Comparison of ENCODE assay signal across 8 cellular contexts in genomic region chr4:73589261-73589847, GRCh38. TPM values are rescaled to one million over a fixed set of nuclear protein-coding genes. Genes with fewer than 3 reads are reported as not detected.
A peak's percentile ranks its signal among the peaks of the same experiment; 100 is the strongest.
DNase-seq lines count a peak whose midpoint lies in the region; ATAC-seq, FAIRE-seq and TF ChIP-seq lines count a peak whose summit lies in the region.

No MANE protein-coding gene starts in this region.

- H2AFZ ChIP-seq in HepG2 (ENCODE audit: low read length) (no peak overlapping the region), K562 (ENCODE audit: low read depth, low read length) (no peak overlapping the region)

- no peaks in the 10 kb centered on the region for H4K20me1 ChIP-seq in HepG2 (ENCODE audit: insufficient read depth, low read length)
- H4K20me1 ChIP-seq in K562 (replicated peaks; ENCODE audit: control insufficient read depth, insufficient read depth, low read length): no peaks in the 10 kb centered on the region

- in situ Hi-C loops in HepG2 (cut with HindIII; ENCODE audit: extremely low pct_ligation_motif_present, low pct_unique_long_range_greater_than_20kb) (loop anchor here (25.0 kb wide), 1 partner anchor 252 kb away; no protein-coding TSS in a partner anchor), K562 (cut with MboI) (no loop called here)

- CTCF ChIA-PET in HepG2 (lab: Yijun Ruan, JAX; ENCODE audit: low intra/inter-chr PET ratio, low total read pairs) (no interaction called here), K562 (lab: Yijun Ruan, JAX; ENCODE audit: low intra/inter-chr PET ratio) (no interaction called here), GM10248 (lab: Yijun Ruan, JAX) (interaction anchor here (1.0 to 2.4 kb wide), 6 partner anchors 10 to 65 kb away, joined by 3 to 13 read pairs (median 6); no protein-coding TSS in a partner anchor)
- CTCF ChIA-PET in CD4-positive, alpha-beta memory T cell (lab: Charles Lee; ENCODE audit: partially characterized antibody): interaction anchor here (1.1 kb wide), 1 partner anchor 15 kb away, joined by 3 read pairs; no protein-coding TSS in a partner anchor

- H3K4me2 ChIP-seq in HepG2 (ENCODE audit: low read depth, low read length) (no peak overlapping the region), K562 (ENCODE audit: insufficient read depth, low read length) (no peak overlapping the region)

- POLR2A ChIA-PET in HepG2 (lab: Yijun Ruan, JAX): no interaction called here
- POLR2A ChIA-PET in K562 (lab: Yijun Ruan, JAX): no interaction called here
- POLR2A ChIA-PET in CD4-positive, alpha-beta memory T cell (lab: Charles Lee; ENCODE audit: partially characterized antibody): no interaction called here
- POLR2A ChIA-PET in GM10248 (lab: Yijun Ruan, JAX): no interaction called here

- H3K36me3 ChIP-seq in liver (ENCODE audit: control insufficient read depth in 4 of 4, insufficient read depth in 3 of 4, low read depth in 1 of 4, low read length in 3 of 4): peaks cover 0 to 2% (median 0%) of the 10 kb centered on the region in 4 donors
- H3K36me3 ChIP-seq in HepG2 (replicated peaks in 1 of 2; ENCODE audit: control insufficient read depth in 1 of 2, insufficient read depth in 2 of 2, low read length in 2 of 2): no peaks in the 10 kb centered on the region
- no peaks in the 10 kb centered on the region for H3K36me3 ChIP-seq in K562 (ENCODE audit: control insufficient read depth, insufficient read depth, low read length)
- no peaks in the 10 kb centered on the region for H3K36me3 ChIP-seq in urinary bladder (ENCODE audit: insufficient read depth)
- no peaks in the 10 kb centered on the region for H3K36me3 ChIP-seq in CD4-positive, alpha-beta memory T cell (ENCODE audit: insufficient read depth, low read length)

- H3K4me3 Mint-ChIP-seq in CD4-positive, alpha-beta memory T cell: no peak overlapping the region

- H3K9me3 ChIP-seq in liver (ENCODE audit: control insufficient read depth in 4 of 4, low read length in 3 of 4): no peaks in the 10 kb centered on the region
- no peaks in the 10 kb centered on the region for H3K9me3 ChIP-seq in HepG2 (ENCODE audit: low read length)
- H3K9me3 ChIP-seq in K562 (replicated peaks; ENCODE audit: control insufficient read depth, insufficient read depth, low read depth, low read length): no peaks in the 10 kb centered on the region
- no peaks in the 10 kb centered on the region for H3K9me3 ChIP-seq in CD4-positive, alpha-beta memory T cell (ENCODE audit: control insufficient read depth in 1 of 2, low read length in 2 of 2)

- H3K27me3 ChIP-seq in liver (ENCODE audit: control insufficient read depth in 4 of 4, insufficient read depth in 4 of 4, low read length in 3 of 4) (no peaks in the 10 kb centered on the region), HepG2 (ENCODE audit: control insufficient read depth in 1 of 2, insufficient read depth in 2 of 2, low read length in 2 of 2) (no peaks in the 10 kb centered on the region), K562 (ENCODE audit: control insufficient read depth in 2 of 2, insufficient read depth in 2 of 2, low read length in 2 of 2) (no peaks in the 10 kb centered on the region)
- H3K27me3 ChIP-seq in CD4-positive, alpha-beta memory T cell (ENCODE audit: insufficient read depth, low read length): no peaks in the 10 kb centered on the region

- TF ChIP-seq RAD21 in liver (IDR thresholded peaks at IDR 0.05) (no peak), HepG2 (CRISPR knock-in tag; IDR thresholded peaks at IDR 0.05) (no peak), K562 (CRISPR knock-in tag; conservative IDR thresholded peaks at IDR 0.05 in 1 of 2, IDR thresholded peaks at IDR 0.05 in 1 of 2) (no peak)

- H3K79me2 ChIP-seq in HepG2 (ENCODE audit: insufficient read depth, low read length) (no peaks in the 10 kb centered on the region), K562 (ENCODE audit: control insufficient read depth, insufficient read depth, low read length) (no peaks in the 10 kb centered on the region)

- no peak for TF ChIP-seq EP300 in HepG2 (IDR thresholded peaks at IDR 0.05; ENCODE audit: low read depth in 2 of 2, low read length in 2 of 2)
- no peak for TF ChIP-seq EP300 in HepG2 (CRISPR knock-in tag; IDR thresholded peaks at IDR 0.05; ENCODE audit: borderline replicate concordance)
- no peak for TF ChIP-seq EP300 in K562 (IDR thresholded peaks at IDR 0.05; ENCODE audit: low read length)

- ATAC-seq in HepG2: no peak
- peak; percentile 33 for ATAC-seq in HG03159 (IDR thresholded peaks at IDR 0.05; ENCODE audit: unreplicated experiment)
- ATAC-seq in K562: no peak

- no peaks in the 10 kb centered on the region for H3K4me1 Mint-ChIP-seq in CD4-positive, alpha-beta memory T cell

- peaks cover 2 to 17% (median 9%) of the 10 kb centered on the region in 4 donors for H3K4me1 ChIP-seq in liver (ENCODE audit: control insufficient read depth in 4 of 4, insufficient read depth in 4 of 4, low read length in 3 of 4)
- H3K4me1 ChIP-seq in HepG2 (ENCODE audit: insufficient read depth, low read length): peaks cover 12% of the 10 kb centered on the region
- peaks cover 0 to 5% of the 10 kb centered on the region in 2 experiments; a peak in 1 of 5 replicates for H3K4me1 ChIP-seq in K562 (replicated peaks in 1 of 2; ENCODE audit: control insufficient read depth in 2 of 2, insufficient read depth in 2 of 2, low read length in 2 of 2)
- no peaks in the 10 kb centered on the region for H3K4me1 ChIP-seq in urinary bladder (ENCODE audit: insufficient read depth)
- no peaks in the 10 kb centered on the region for H3K4me1 ChIP-seq in CD4-positive, alpha-beta memory T cell (ENCODE audit: insufficient read depth, low read length)

- FAIRE-seq in HepG2 (lab: Jason Lieb, UNC) (no peak), K562 (lab: Jason Lieb, UNC) (peak; percentile 23)

- intact Hi-C loops in HepG2 (cut with micrococcal nuclease; ENCODE audit: unreplicated experiment) (no loop called here), K562 (cut with micrococcal nuclease) (no loop called here)
- intact Hi-C loops in CD4-positive, alpha-beta memory T cell (cut with micrococcal nuclease): no loop called here

- H3K9me3 Mint-ChIP-seq in CD4-positive, alpha-beta memory T cell: no peaks in the 10 kb centered on the region

- no peaks in the 10 kb centered on the region for H3K9me1 ChIP-seq in K562 (ENCODE audit: control insufficient read depth, insufficient read depth, low read length)

- no peaks in the 10 kb centered on the region for H3K27me3 Mint-ChIP-seq in CD4-positive, alpha-beta memory T cell

- no peaks in the 10 kb centered on the region for H3K36me3 Mint-ChIP-seq in CD4-positive, alpha-beta memory T cell

- no peak overlapping the region for H3K27ac Mint-ChIP-seq in CD4-positive, alpha-beta memory T cell

- TF ChIP-seq CTCF in liver (IDR thresholded peaks at IDR 0.05; ENCODE audit: low read depth, low read length, missing input control): no peak
- TF ChIP-seq CTCF in HepG2 (CRISPR knock-in tag; IDR thresholded peaks at IDR 0.05): no peak
- no peak for TF ChIP-seq CTCF in K562 (IDR thresholded peaks at IDR 0.05 in 2 of 3, conservative IDR thresholded peaks at IDR 0.05 in 1 of 3; ENCODE audit: insufficient read depth in 2 of 3, low read depth in 1 of 3, low read length in 3 of 3)
- no peak for TF ChIP-seq CTCF in GM10248 (IDR thresholded peaks at IDR 0.05; ENCODE audit: control extremely low read depth, extremely low read depth, low read depth, missing control alignments)

- BruUV-seq in HepG2 (replicated peaks; lab: Mats Ljungman, UMichigan) (no TSS peak), K562 (replicated peaks; lab: Mats Ljungman, UMichigan) (no TSS peak)

- DNase-seq in HepG2 (ENCODE audit: low spot score) (no peak), K562 (ENCODE audit: extremely low read depth in 1 of 4, low spot score in 3 of 4) (peak in 1 of 4 experiments; percentile 2), GM10248 (ENCODE audit: extremely low spot score) (no peak)
- DNase-seq in CD4-positive, alpha-beta memory T cell: no peak
- DNase-seq in stimulated activated CD4-positive, alpha-beta T cell treated with anti-CD3 and anti-CD28 coated beads, Interleukin-4, amount 100 ng/mL, for 4 hours: no peak

- WGBS in liver: 39% methylated on average over 4 of the region's 4 CpGs
- WGBS in HepG2 (ENCODE audit: low lambda C conversion rate): 78% methylated on average over 4 of the region's 4 CpGs
- 4% methylated on average over 4 of the region's 4 CpGs for WGBS in K562 (ENCODE audit: insufficient coverage, low coverage, missing lambda C conversion rate)
- WGBS in urinary bladder: 74% methylated on average over 4 of the region's 4 CpGs

- peak overlapping the region in 1 of 2 donors; percentile 21 for H3K9ac ChIP-seq in liver (ENCODE audit: low read depth in 1 of 2, low read length in 2 of 2)
- no peak overlapping the region for H3K9ac ChIP-seq in HepG2 (ENCODE audit: insufficient read depth, low read depth, low read length)
- H3K9ac ChIP-seq in K562 (ENCODE audit: insufficient read depth in 1 of 2, low read depth in 2 of 2, low read length in 2 of 2): no peak overlapping the region

- H3K4me3 ChIP-seq in liver (ENCODE audit: low read depth in 1 of 3, low read length in 3 of 3) (peak overlapping the region in 1 of 3 donors; percentile 33), HepG2 (replicated peaks in 1 of 3; ENCODE audit: insufficient read depth in 1 of 3, low read depth in 2 of 3, low read length in 3 of 3) (no peak overlapping the region), K562 (no peak overlapping the region), urinary bladder (ENCODE audit: low read depth, low read length) (no peak overlapping the region)
- H3K4me3 ChIP-seq in CD4-positive, alpha-beta memory T cell (ENCODE audit: low read length in 2 of 2): no peak overlapping the region

- H3K27ac ChIP-seq in liver (ENCODE audit: low read depth in 1 of 2, low read length in 2 of 2): peak overlapping the region; percentile 79
- no peak overlapping the region for H3K27ac ChIP-seq in HepG2 (ENCODE audit: extremely low read length, insufficient read depth, low read length)
- H3K27ac ChIP-seq in K562 (ENCODE audit: extremely low read depth, low read depth, low read length): no peak overlapping the region
- peak overlapping the region; percentile 28 for H3K27ac ChIP-seq in urinary bladder (ENCODE audit: low read depth)
- H3K27ac ChIP-seq in CD4-positive, alpha-beta memory T cell (ENCODE audit: low read depth, low read length): no peak overlapping the region

- no peak for TF ChIP-seq POLR2A in HepG2 (IDR thresholded peaks at IDR 0.05; ENCODE audit: insufficient read depth in 1 of 2, low read depth in 2 of 2, low read length in 2 of 2)
- no peak for TF ChIP-seq POLR2A in K562 (conservative IDR thresholded peaks at IDR 0.05)

RNA-seq across cellular contexts. Expression of gene RASSF6, which starts 30.9 kb away (rescaled TPM):
- total RNA-seq in liver (under 1 TPM; 0.08 to 0.09 TPM), HepG2 (2016; rRNA removed; fragmentation: Illumina TruSeq; extraction: Trizol) (0.11 and 0.42 TPM in 2 replicates), K562 (2014; rRNA removed) (under 0.01 and 0.04 TPM in 2 replicates), K562 (2014; rRNA removed; fragmentation: Illumina TruSeq; extraction: Trizol) (0.04 and 0.16 TPM in 2 replicates), K562 (2015; rRNA removed; fragmentation: Illumina TruSeq; extraction: Trizol) (0.08 and 0.25 TPM in 2 replicates), K562 (2021) (0.02 and 0.11 TPM in 2 replicates), urinary bladder (14.8 TPM)
- polyA plus RNA-seq in liver (under 1 TPM; 0.15 to 0.38 TPM), HepG2 (2011; rRNA removed) (0.03 and 0.04 TPM in 2 replicates), K562 (2011; rRNA removed) (0.07 and 0.08 TPM in 2 replicates), K562 (2014; fragmentation: Illumina TruSeq; extraction: Trizol) (0.07 and 0.10 TPM in 2 replicates), K562 (2014; fragmentation: Nextera tagmentation; extraction: Ambion mirVana) (under 1 TPM in 1 of 2 experiments, not detected in 1; 0.04 TPM), K562 (2014; rRNA removed) (0.07 and 0.08 TPM in 2 replicates), urinary bladder (2.7 TPM)
- total RNA-seq in HepG2 (2016; cell fraction: cytosol; rRNA removed; fragmentation: Illumina TruSeq; extraction: Trizol; ENCODE audit: low read depth): not detected in 2 replicates
- 0.13 and 0.24 TPM in 2 replicates for total RNA-seq in HepG2 (2016; cell fraction: insoluble cytoplasmic fraction; rRNA removed; fragmentation: Illumina TruSeq; extraction: Trizol)
- total RNA-seq in HepG2 (2016; cell fraction: membrane; rRNA removed; fragmentation: Illumina TruSeq; extraction: Trizol): 0.06 TPM in 1 of 2 replicates, not detected in the other
- 0.09 and 0.25 TPM in 2 replicates for total RNA-seq in HepG2 (2016; cell fraction: nucleus; rRNA removed; fragmentation: Illumina TruSeq; extraction: Trizol)
- 0.01 and 0.03 TPM in 2 replicates for polyA plus RNA-seq in HepG2 (2011; cell fraction: cytosol; rRNA removed)
- polyA plus RNA-seq in HepG2 (2011; cell fraction: nucleus; rRNA removed): 0.03 and 0.06 TPM in 2 replicates
- polyA plus RNA-seq in HepG2 (2012): 0.03 TPM in 1 of 2 replicates, not detected in the other
- 0.25 TPM in 1 of 2 replicates, not detected in the other for polyA plus RNA-seq in HepG2 (2016; cell fraction: cytosol; fragmentation: Illumina TruSeq; extraction: Trizol; ENCODE audit: low read depth)
- 0.23 and 0.33 TPM in 2 replicates for polyA plus RNA-seq in HepG2 (2016; cell fraction: insoluble cytoplasmic fraction; fragmentation: Illumina TruSeq; extraction: Trizol; ENCODE audit: low read depth)
- 0.05 and 0.12 TPM in 2 replicates for polyA plus RNA-seq in HepG2 (2016; cell fraction: membrane; fragmentation: Illumina TruSeq; extraction: Trizol; ENCODE audit: low read depth)
- 0.25 and 0.49 TPM in 2 replicates for polyA plus RNA-seq in HepG2 (2016; cell fraction: nucleus; fragmentation: Illumina TruSeq; extraction: Trizol; ENCODE audit: insufficient read depth, low read depth)
- polyA minus RNA-seq in HepG2 (2011; rRNA and poly(A)+ RNA removed; ENCODE audit: low replicate concordance): 0.07 and 0.10 TPM in 2 replicates
- polyA minus RNA-seq in HepG2 (2011; cell fraction: cytosol; rRNA and poly(A)+ RNA removed): not detected in 2 replicates
- 0.26 TPM in 1 of 2 replicates, not detected in the other for polyA minus RNA-seq in HepG2 (2011; cell fraction: nucleus; rRNA and poly(A)+ RNA removed)
- total RNA-seq in K562 (2011; cell fraction: chromatin; rRNA removed; ENCODE audit: low replicate concordance): 0.25 TPM in 1 of 2 replicates, not detected in the other
- total RNA-seq in K562 (2011; cell fraction: nucleolus; rRNA removed): not detected in 2 replicates
- total RNA-seq in K562 (2011; cell fraction: nucleoplasm; rRNA removed): not detected in 2 replicates
- under 0.01 and 0.01 TPM in 2 replicates for polyA plus RNA-seq in K562 (2011; cell fraction: cytosol; rRNA removed)
- polyA plus RNA-seq in K562 (2011; cell fraction: nucleus; rRNA removed): 0.01 TPM in 1 of 2 replicates, not detected in the other
- 0.10 and 0.40 TPM in 2 replicates for polyA plus RNA-seq in K562 (2012)
- polyA minus RNA-seq in K562 (2011; rRNA and poly(A)+ RNA removed): 0.07 TPM in 1 of 2 replicates, not detected in the other
- not detected in 2 replicates for polyA minus RNA-seq in K562 (2011; cell fraction: cytosol; rRNA and poly(A)+ RNA removed)
- polyA minus RNA-seq in K562 (2011; cell fraction: nucleus; rRNA and poly(A)+ RNA removed): 0.11 and 0.13 TPM in 2 replicates
- total RNA-seq in CD4-positive, alpha-beta memory T cell: under 1 TPM; 0.81 to 0.89 TPM
- polyA plus RNA-seq in CD4-positive, alpha-beta memory T cell: 1 to 10 TPM; 1.2 to 2.2 TPM

Comparison
In these comparisons a context has a peak if more than half of its experiments do, and no peak if none do; other contexts are left out.
1. H3K27ac ChIP-seq: peak in liver (2 of 2) and urinary bladder (single experiment); none in HepG2 (single experiment), K562 (single experiment) and CD4-positive, alpha-beta memory T cell (single experiment).
2. CTCF ChIA-PET loops: an anchor here in CD4-positive, alpha-beta memory T cell (1.1 kb wide) and GM10248 (1.0 to 2.4 kb wide); none called in HepG2 and K562.